In genomic region chr1:151839457-151840409, GRCh38 we compare ENCODE assay signal across 8 cellular contexts. TPM values are rescaled to one million over a fixed set of nuclear protein-coding genes. Genes with fewer than 3 reads are reported as not detected.
DNase-seq lines count a peak whose midpoint lies in the region; TF ChIP-seq lines count a peak whose summit lies in the region.

Gene C2CD4D, minus strand, starts transcription at chr1:151839820. Its CDS starts 831 bp downstream, at chr1:151838989.

- H3K27me3 ChIP-seq in DOHH2 (ENCODE audit: control insufficient read depth, low read length) = peaks cover 50% of the 10 kb centered on the region

- H3K4me3 Mint-ChIP-seq in activated CD4-positive, alpha-beta memory T cell treated with anti-CD3 and anti-CD28 coated beads for 36 hours = peak within 1 kb of the TSS; percentile 89

- CTCF ChIA-PET in activated CD4-positive, alpha-beta memory T cell treated with anti-CD3 and anti-CD28 coated beads for 36 hours (lab: Charles Lee) = interaction anchor here (0.5 to 4.8 kb wide), 7 partner anchors 8 to 246 kb away, joined by 3 to 36 read pairs (median 5); partner anchors contain the start of gene MRPL9

- peak within 1 kb of the TSS; percentile 91 for H3K27ac Mint-ChIP-seq in activated CD4-positive, alpha-beta memory T cell treated with anti-CD3 and anti-CD28 coated beads for 36 hours

- intact Hi-C loops in activated CD4-positive, alpha-beta memory T cell treated with anti-CD3 and anti-CD28 coated beads for 36 hours (cut with micrococcal nuclease) = loop anchor here (1.0 to 5.0 kb wide), 4 partner anchors 9 to 382 kb away; partner anchors contain the start of gene POGZ

- 0 out of 2 replicates have a peak, but pooled peaks cover 6% of the 10 kb centered on the region for H3F3A ChIP-seq in DOHH2 (ENCODE audit: control insufficient read depth, insufficient read depth)

- H3K79me2 ChIP-seq in DOHH2 (ENCODE audit: control insufficient read depth, low read length) = no peaks in the 10 kb centered on the region

- H3K9me2 ChIP-seq in DOHH2 (replicated peaks; ENCODE audit: control insufficient read depth, low read length) = no peaks in the 10 kb centered on the region

- no peaks in the 10 kb centered on the region for H4K20me1 ChIP-seq in DOHH2 (ENCODE audit: control insufficient read depth, insufficient read depth, low read depth, low read length)

- H3K9me3 Mint-ChIP-seq in activated CD4-positive, alpha-beta memory T cell treated with anti-CD3 and anti-CD28 coated beads for 36 hours = no peaks in the 10 kb centered on the region

- H3K27me3 Mint-ChIP-seq in activated CD4-positive, alpha-beta memory T cell treated with anti-CD3 and anti-CD28 coated beads for 36 hours = no peaks in the 10 kb centered on the region

- TF ChIP-seq CTCF in DOHH2 (IDR thresholded peaks at IDR 0.05; ENCODE audit: low read depth, low read length, poor library complexity, severe bottlenecking) = no peak

- H3K36me3 ChIP-seq in DOHH2 (ENCODE audit: control insufficient read depth, low read length) = no peaks in the 10 kb centered on the region
- H3K36me3 ChIP-seq in mesodermal cell (ENCODE audit: control insufficient read depth, insufficient read depth, low read length) = no peaks in the 10 kb centered on the region

- peak within 1 kb of the TSS; percentile 48 for H3K4me3 ChIP-seq in DOHH2 (ENCODE audit: low read length)
- H3K4me3 ChIP-seq in mesodermal cell (ENCODE audit: extremely low read depth, insufficient read depth, low read length, poor library complexity, severe bottlenecking) = peak within 1 kb of the TSS; percentile 29

- peaks cover 47% of the 10 kb centered on the region for H3K4me1 ChIP-seq in DOHH2 (ENCODE audit: control insufficient read depth, low read length)
- peaks cover 31% of the 10 kb centered on the region for H3K4me1 ChIP-seq in mesodermal cell (ENCODE audit: control insufficient read depth, insufficient read depth, low read length, poor library complexity, severe bottlenecking)

- H3K36me3 Mint-ChIP-seq in activated CD4-positive, alpha-beta memory T cell treated with anti-CD3 and anti-CD28 coated beads for 36 hours = peaks cover 23% of the 10 kb centered on the region

- no peak within 1 kb of the TSS for H3K27ac ChIP-seq in DOHH2 (ENCODE audit: low read depth, low read length)
- peak within 1 kb of the TSS; percentile 70 for H3K27ac ChIP-seq in mesodermal cell (ENCODE audit: low read depth, low read length, severe bottlenecking)

- H3K9me3 ChIP-seq in DOHH2 (ENCODE audit: control insufficient read depth, insufficient read depth, low read length) (no peaks in the 10 kb centered on the region), mesodermal cell (ENCODE audit: control insufficient read depth, low read length) (no peaks in the 10 kb centered on the region)

- DNase-seq in NCI-H1417 treated with DMSO at 0.1 percent for 48 hours (lab: John Stamatoyannopoulos, UW) (peak; percentile 20), ecto neural progenitor cell (ENCODE audit: low spot score) (peak; percentile 79), NCI-H446 (lab: John Stamatoyannopoulos, UW) (no peak), NCI-H1694 (lab: John Stamatoyannopoulos, UW) (no peak)
- DNase-seq in activated CD4-positive, alpha-beta memory T cell treated with anti-CD3 and anti-CD28 coated beads for 36 hours = peak; percentile 86
- peak; percentile 41 to 50 for DNase-seq in stimulated activated CD8-positive, alpha-beta memory T cell treated with anti-CD3 and anti-CD28 coated beads, Interleukin-15, amount 100 ng/mL, for 4 hours (ENCODE audit: low read depth in 2 of 2)

- WGBS in mesodermal cell (ENCODE audit: insufficient coverage in 2 of 2), 2 experiments = 3 to 6% methylated on average over 38 to 39 of the region's 48 CpGs

- POLR2A ChIA-PET in activated CD4-positive, alpha-beta memory T cell treated with anti-CD3 and anti-CD28 coated beads for 36 hours (lab: Charles Lee) = interaction anchor here (0.6 to 2.2 kb wide), 15 partner anchors 9 to 298 kb away, joined by 3 to 8 read pairs (median 5); partner anchors contain the start of genes MRPL9, TDRKH, THEM4 and THEM5

- peak within 1 kb of the TSS; percentile 55 for H3K4me2 ChIP-seq in DOHH2 (ENCODE audit: low read length)

- H3K4me1 Mint-ChIP-seq in activated CD4-positive, alpha-beta memory T cell treated with anti-CD3 and anti-CD28 coated beads for 36 hours (ENCODE audit: low read depth) = peaks cover 43% of the 10 kb centered on the region

RNA-seq across cellular contexts. Expression of gene C2CD4D, which starts in this region (rescaled TPM):
- 1 to 10 TPM; 3.3 to 3.9 TPM for total RNA-seq in activated CD4-positive, alpha-beta memory T cell treated with anti-CD3 and anti-CD28 coated beads for 36 hours
- 0.33 TPM for polyA plus RNA-seq in mesodermal cell (2013, experiment 1 of 2)
- not detected for polyA plus RNA-seq in mesodermal cell (2013, experiment 2 of 2)

Comparison
In these comparisons a context has a peak if more than half of its experiments do, and no peak if none do; other contexts are left out.
1. DNase-seq: peak in NCI-H1417 treated with DMSO at 0.1 percent for 48 hours (single experiment), activated CD4-positive, alpha-beta memory T cell treated with anti-CD3 and anti-CD28 coated beads for 36 hours (single experiment), ecto neural progenitor cell (single experiment) and stimulated activated CD8-positive, alpha-beta memory T cell treated with anti-CD3 and anti-CD28 coated beads, Interleukin-15, amount 100 ng/mL, for 4 hours (2 of 2); none in NCI-H446 (0 of 2) and NCI-H1694 (single experiment).